In the genomic region with DNA sequence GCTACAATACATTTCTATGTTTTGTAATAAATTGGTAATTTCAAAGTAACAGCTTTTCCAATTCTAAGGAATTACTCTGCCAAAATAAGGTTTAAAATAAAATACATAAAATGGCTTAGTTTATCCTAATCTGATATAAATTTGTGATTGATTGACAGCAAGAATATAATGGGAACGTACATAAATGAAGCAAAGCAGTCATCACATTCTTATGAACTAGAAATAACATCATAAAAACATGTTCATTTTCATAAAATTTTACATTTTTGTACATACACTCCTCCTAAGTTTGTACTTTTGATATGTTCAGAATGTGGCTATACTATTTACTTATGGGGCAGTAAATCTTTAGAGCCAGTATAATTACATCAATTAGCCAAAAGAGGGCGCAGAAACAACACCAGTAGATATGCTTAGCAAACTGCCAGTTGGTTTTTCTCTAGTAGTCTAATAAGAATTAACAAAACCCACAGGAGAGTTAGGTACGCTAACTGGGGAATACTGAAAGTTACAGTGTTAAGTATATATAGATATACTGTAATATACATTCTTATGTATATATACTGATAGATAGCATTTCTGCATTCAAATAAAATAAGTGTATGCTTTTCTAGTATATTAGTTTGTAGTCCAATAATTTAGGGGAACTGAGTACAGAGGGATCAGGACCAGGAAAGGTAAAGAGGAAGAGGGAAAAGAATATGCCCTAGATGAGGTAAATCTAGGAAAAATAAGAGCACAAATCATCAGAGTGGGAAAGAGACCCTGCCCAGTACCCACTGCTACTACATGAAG, we compare ENCODE assay signal across 8 cellular contexts.
A peak's percentile ranks its signal among the peaks of the same experiment; 100 is the strongest.
DNase-seq lines count a peak whose midpoint lies in the region; ATAC-seq lines count a peak whose summit lies in the region.

No MANE protein-coding gene starts in this region.

- no peaks in the 10 kb centered on the region for H3K9me3 ChIP-seq in NT2/D1 (ENCODE audit: insufficient read depth, low read length)

- no peaks in the 10 kb centered on the region for H3K4me1 ChIP-seq in NT2/D1 (ENCODE audit: insufficient read depth, insufficient read length)
- no peaks in the 10 kb centered on the region for H3K4me1 ChIP-seq in mesendoderm (ENCODE audit: control insufficient read depth, low read depth, low read length)

- no peak overlapping the region for H3K23ac ChIP-seq in mesendoderm (ENCODE audit: low read length)

- H3K56ac ChIP-seq in mesendoderm (ENCODE audit: low read length) = no peak overlapping the region

- no peaks in the 10 kb centered on the region for H3K79me2 ChIP-seq in mesendoderm (ENCODE audit: control insufficient read depth, insufficient read depth, low read length)

- no peaks in the 10 kb centered on the region for H3K27me3 Mint-ChIP-seq in activated CD8-positive, alpha-beta memory T cell treated with anti-CD3 and anti-CD28 coated beads, Interleukin-2, amount 10 ng/mL, durations not matched to agents 7 days and 5 days

- no peak overlapping the region for H2BK15ac ChIP-seq in mesendoderm (replicated peaks; ENCODE audit: low read depth)

- no peak overlapping the region for H3K4me3 Mint-ChIP-seq in activated CD8-positive, alpha-beta memory T cell treated with anti-CD3 and anti-CD28 coated beads, Interleukin-2, amount 10 ng/mL, durations not matched to agents 7 days and 5 days

- no peak overlapping the region for H2AK5ac ChIP-seq in mesendoderm (ENCODE audit: low read length)

- no peaks in the 10 kb centered on the region for H3K36me3 Mint-ChIP-seq in activated CD8-positive, alpha-beta memory T cell treated with anti-CD3 and anti-CD28 coated beads, Interleukin-2, amount 10 ng/mL, durations not matched to agents 7 days and 5 days

- H3K4ac ChIP-seq in mesendoderm (ENCODE audit: low read depth, low read length) = no peak overlapping the region

- H2BK5ac ChIP-seq in mesendoderm (ENCODE audit: low read length) = no peak overlapping the region

- H3K36me3 ChIP-seq in NT2/D1 (ENCODE audit: insufficient read depth, insufficient read length, low read length) (peaks cover 3% of the 10 kb centered on the region), mesendoderm (ENCODE audit: control insufficient read depth, insufficient read depth, low read length) (no peaks in the 10 kb centered on the region)

- H3K9ac ChIP-seq in NT2/D1 (ENCODE audit: insufficient read length, low read depth) (no peak overlapping the region), mesendoderm (ENCODE audit: low read length) (no peak overlapping the region)

- no peak overlapping the region for H3K27ac ChIP-seq in mesendoderm (ENCODE audit: low read depth, low read length)

- H4K8ac ChIP-seq in mesendoderm (ENCODE audit: low read depth, low read length) = no peak overlapping the region

- no peak overlapping the region for H3K4me2 ChIP-seq in mesendoderm (ENCODE audit: low read length)

- H3K79me1 ChIP-seq in mesendoderm (ENCODE audit: low read length) = no peaks in the 10 kb centered on the region

- CTCF ChIA-PET in activated CD8-positive, alpha-beta memory T cell treated with anti-CD3 and anti-CD28 coated beads, Interleukin-2, amount 10 ng/mL, durations not matched to agents 7 days and 5 days (lab: Charles Lee) = interaction anchor here (0.6 to 2.2 kb wide), 4 partner anchors 10 to 274 kb away, joined by 3 to 10 read pairs (median 4); no protein-coding TSS in a partner anchor

- H3K4me3 ChIP-seq in NT2/D1 (ENCODE audit: insufficient read length, low read depth) (no peak overlapping the region), mesendoderm (ENCODE audit: low read length) (no peak overlapping the region)

- no peaks in the 10 kb centered on the region for H3K27me3 ChIP-seq in NT2/D1 (ENCODE audit: insufficient read depth, insufficient read length)
- H3K27me3 ChIP-seq in mesendoderm (ENCODE audit: insufficient read depth, low read length, poor library complexity) = no peaks in the 10 kb centered on the region

- no peak overlapping the region for H4K5ac ChIP-seq in mesendoderm (ENCODE audit: low read length)

- DNase-seq in DMS79 (lab: John Stamatoyannopoulos, UW) = peak; percentile 13
- DNase-seq in NT2/D1 (ENCODE audit: low read depth, low spot score) = peak; percentile 22
- DNase-seq in dermis blood vessel endothelial cell = peak; percentile 81
- DNase-seq in mesendoderm = peak; percentile 59
- no peak for DNase-seq in activated CD8-positive, alpha-beta memory T cell treated with anti-CD3 and anti-CD28 coated beads, Interleukin-2, amount 10 ng/mL, durations not matched to agents 7 days and 5 days
- no peak for DNase-seq in mucosa of gallbladder (ENCODE audit: low spot score)

- no peak overlapping the region for H2BK120ac ChIP-seq in mesendoderm (ENCODE audit: low read depth, low read length)

- H3K4me1 Mint-ChIP-seq in activated CD8-positive, alpha-beta memory T cell treated with anti-CD3 and anti-CD28 coated beads, Interleukin-2, amount 10 ng/mL, durations not matched to agents 7 days and 5 days = no peaks in the 10 kb centered on the region

- ATAC-seq in GM19455 (IDR thresholded peaks at IDR 0.05; ENCODE audit: unreplicated experiment) (peak; percentile 92), HG03460 (IDR thresholded peaks at IDR 0.05; ENCODE audit: unreplicated experiment) (peak; percentile 72)
- no peak for ATAC-seq in activated CD8-positive, alpha-beta memory T cell treated with anti-CD3 and anti-CD28 coated beads, Interleukin-2, amount 10 ng/mL, durations not matched to agents 7 days and 5 days

- no peak overlapping the region for H3K18ac ChIP-seq in mesendoderm (ENCODE audit: low read length)

- no peak overlapping the region for H3K27ac Mint-ChIP-seq in activated CD8-positive, alpha-beta memory T cell treated with anti-CD3 and anti-CD28 coated beads, Interleukin-2, amount 10 ng/mL, durations not matched to agents 7 days and 5 days

- H3K9me3 Mint-ChIP-seq in activated CD8-positive, alpha-beta memory T cell treated with anti-CD3 and anti-CD28 coated beads, Interleukin-2, amount 10 ng/mL, durations not matched to agents 7 days and 5 days (ENCODE audit: low read depth) = no peaks in the 10 kb centered on the region

- WGBS in mesendoderm (ENCODE audit: extremely low coverage, insufficient coverage, low lambda C conversion rate) = no CpG with 5 or more reads among the region's 3 CpGs

Comparison
In these comparisons a context has a peak if more than half of its experiments do, and no peak if none do; other contexts are left out.
1. DNase-seq: peak in DMS79 (single experiment), NT2/D1 (single experiment), dermis blood vessel endothelial cell (single experiment) and mesendoderm (single experiment); none in activated CD8-positive, alpha-beta memory T cell treated with anti-CD3 and anti-CD28 coated beads, Interleukin-2, amount 10 ng/mL, durations not matched to agents 7 days and 5 days (single experiment) and mucosa of gallbladder (single experiment).